Comparison of ENCODE assay signal across 2 cellular contexts in the genomic region with DNA sequence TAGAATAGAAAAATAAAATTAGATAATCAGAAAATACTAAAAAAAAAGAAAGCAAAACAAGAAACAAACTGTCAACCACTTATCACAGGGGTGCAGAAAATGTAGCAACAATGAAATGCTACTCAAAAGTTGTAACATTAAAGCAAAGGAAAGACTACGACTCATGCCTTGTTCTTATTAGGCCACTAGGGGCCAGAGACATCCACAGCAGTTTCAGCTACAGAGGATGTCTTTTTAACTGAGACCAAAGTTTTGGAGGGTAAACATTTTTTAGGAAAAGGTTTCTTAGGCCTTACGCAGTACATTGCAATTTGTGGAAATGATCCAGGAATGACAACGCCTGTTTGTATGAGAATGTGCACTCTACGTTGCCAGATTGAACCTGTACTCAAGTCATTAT.
TF ChIP-seq lines count a peak whose summit lies in the region.

No MANE protein-coding gene starts in this region.

TF ChIP-seq in SK-N-SH, 30 proteins besides CTCF, POLR2A, EP300 and RAD21 (continued from another document):
- TF ChIP-seq, protein P1, sequence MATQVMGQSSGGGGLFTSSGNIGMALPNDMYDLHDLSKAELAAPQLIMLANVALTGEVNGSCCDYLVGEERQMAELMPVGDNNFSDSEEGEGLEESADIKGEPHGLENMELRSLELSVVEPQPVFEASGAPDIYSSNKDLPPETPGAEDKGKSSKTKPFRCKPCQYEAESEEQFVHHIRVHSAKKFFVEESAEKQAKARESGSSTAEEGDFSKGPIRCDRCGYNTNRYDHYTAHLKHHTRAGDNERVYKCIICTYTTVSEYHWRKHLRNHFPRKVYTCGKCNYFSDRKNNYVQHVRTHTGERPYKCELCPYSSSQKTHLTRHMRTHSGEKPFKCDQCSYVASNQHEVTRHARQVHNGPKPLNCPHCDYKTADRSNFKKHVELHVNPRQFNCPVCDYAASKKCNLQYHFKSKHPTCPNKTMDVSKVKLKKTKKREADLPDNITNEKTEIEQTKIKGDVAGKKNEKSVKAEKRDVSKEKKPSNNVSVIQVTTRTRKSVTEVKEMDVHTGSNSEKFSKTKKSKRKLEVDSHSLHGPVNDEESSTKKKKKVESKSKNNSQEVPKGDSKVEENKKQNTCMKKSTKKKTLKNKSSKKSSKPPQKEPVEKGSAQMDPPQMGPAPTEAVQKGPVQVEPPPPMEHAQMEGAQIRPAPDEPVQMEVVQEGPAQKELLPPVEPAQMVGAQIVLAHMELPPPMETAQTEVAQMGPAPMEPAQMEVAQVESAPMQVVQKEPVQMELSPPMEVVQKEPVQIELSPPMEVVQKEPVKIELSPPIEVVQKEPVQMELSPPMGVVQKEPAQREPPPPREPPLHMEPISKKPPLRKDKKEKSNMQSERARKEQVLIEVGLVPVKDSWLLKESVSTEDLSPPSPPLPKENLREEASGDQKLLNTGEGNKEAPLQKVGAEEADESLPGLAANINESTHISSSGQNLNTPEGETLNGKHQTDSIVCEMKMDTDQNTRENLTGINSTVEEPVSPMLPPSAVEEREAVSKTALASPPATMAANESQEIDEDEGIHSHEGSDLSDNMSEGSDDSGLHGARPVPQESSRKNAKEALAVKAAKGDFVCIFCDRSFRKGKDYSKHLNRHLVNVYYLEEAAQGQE (IDR thresholded peaks at IDR 0.05; ENCODE audit: low read depth, low read length): no peak
- TF ChIP-seq CHD2 (IDR thresholded peaks at IDR 0.05; ENCODE audit: low read length, partially characterized antibody) (no peak), FOXJ3 (CRISPR knock-in tag; IDR thresholded peaks at IDR 0.05) (no peak), RFX5 (IDR thresholded peaks at IDR 0.05; ENCODE audit: low read length) (no peak), FOSL2 (IDR thresholded peaks at IDR 0.05; ENCODE audit: borderline replicate concordance, low read depth) (no peak)
- TF ChIP-seq, protein P2, sequence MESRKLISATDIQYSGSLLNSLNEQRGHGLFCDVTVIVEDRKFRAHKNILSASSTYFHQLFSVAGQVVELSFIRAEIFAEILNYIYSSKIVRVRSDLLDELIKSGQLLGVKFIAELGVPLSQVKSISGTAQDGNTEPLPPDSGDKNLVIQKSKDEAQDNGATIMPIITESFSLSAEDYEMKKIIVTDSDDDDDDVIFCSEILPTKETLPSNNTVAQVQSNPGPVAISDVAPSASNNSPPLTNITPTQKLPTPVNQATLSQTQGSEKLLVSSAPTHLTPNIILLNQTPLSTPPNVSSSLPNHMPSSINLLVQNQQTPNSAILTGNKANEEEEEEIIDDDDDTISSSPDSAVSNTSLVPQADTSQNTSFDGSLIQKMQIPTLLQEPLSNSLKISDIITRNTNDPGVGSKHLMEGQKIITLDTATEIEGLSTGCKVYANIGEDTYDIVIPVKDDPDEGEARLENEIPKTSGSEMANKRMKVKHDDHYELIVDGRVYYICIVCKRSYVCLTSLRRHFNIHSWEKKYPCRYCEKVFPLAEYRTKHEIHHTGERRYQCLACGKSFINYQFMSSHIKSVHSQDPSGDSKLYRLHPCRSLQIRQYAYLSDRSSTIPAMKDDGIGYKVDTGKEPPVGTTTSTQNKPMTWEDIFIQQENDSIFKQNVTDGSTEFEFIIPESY (IDR thresholded peaks at IDR 0.05; ENCODE audit: borderline replicate concordance, low read depth): no peak
- TF ChIP-seq, protein P3, sequence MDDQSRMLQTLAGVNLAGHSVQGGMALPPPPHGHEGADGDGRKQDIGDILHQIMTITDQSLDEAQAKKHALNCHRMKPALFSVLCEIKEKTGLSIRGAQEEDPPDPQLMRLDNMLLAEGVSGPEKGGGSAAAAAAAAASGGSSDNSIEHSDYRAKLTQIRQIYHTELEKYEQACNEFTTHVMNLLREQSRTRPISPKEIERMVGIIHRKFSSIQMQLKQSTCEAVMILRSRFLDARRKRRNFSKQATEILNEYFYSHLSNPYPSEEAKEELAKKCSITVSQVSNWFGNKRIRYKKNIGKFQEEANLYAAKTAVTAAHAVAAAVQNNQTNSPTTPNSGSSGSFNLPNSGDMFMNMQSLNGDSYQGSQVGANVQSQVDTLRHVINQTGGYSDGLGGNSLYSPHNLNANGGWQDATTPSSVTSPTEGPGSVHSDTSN (IDR thresholded peaks at IDR 0.05): no peak

TF ChIP-seq in SK-N-SH treated with all-trans-retinoic acid at 6 μM for 48 hours, 23 proteins besides CTCF, POLR2A, EP300 and RAD21 (continued from another document):
- TF ChIP-seq, protein P4, sequence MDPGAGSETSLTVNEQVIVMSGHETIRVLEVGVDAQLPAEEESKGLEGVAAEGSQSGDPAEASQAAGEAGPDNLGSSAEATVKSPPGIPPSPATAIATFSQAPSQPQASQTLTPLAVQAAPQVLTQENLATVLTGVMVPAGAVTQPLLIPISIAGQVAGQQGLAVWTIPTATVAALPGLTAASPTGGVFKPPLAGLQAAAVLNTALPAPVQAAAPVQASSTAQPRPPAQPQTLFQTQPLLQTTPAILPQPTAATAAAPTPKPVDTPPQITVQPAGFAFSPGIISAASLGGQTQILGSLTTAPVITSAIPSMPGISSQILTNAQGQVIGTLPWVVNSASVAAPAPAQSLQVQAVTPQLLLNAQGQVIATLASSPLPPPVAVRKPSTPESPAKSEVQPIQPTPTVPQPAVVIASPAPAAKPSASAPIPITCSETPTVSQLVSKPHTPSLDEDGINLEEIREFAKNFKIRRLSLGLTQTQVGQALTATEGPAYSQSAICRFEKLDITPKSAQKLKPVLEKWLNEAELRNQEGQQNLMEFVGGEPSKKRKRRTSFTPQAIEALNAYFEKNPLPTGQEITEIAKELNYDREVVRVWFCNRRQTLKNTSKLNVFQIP (CRISPR knock-in tag; IDR thresholded peaks at IDR 0.05; ENCODE audit: borderline replicate concordance, low read depth): no peak
- TF ChIP-seq BACH2 (CRISPR knock-in tag; IDR thresholded peaks at IDR 0.05; ENCODE audit: borderline replicate concordance) (no peak), ISL1 (CRISPR knock-in tag; IDR thresholded peaks at IDR 0.05) (no peak), ESRRG (CRISPR knock-in tag; IDR thresholded peaks at IDR 0.05) (no peak), TCF4 (CRISPR knock-in tag; IDR thresholded peaks at IDR 0.05; ENCODE audit: borderline replicate concordance) (no peak), TOX (CRISPR knock-in tag; IDR thresholded peaks at IDR 0.05; ENCODE audit: borderline replicate concordance) (no peak), OSR1 (CRISPR knock-in tag; IDR thresholded peaks at IDR 0.05) (no peak), RARB (CRISPR knock-in tag; IDR thresholded peaks at IDR 0.05) (no peak), PPARA (CRISPR knock-in tag; IDR thresholded peaks at IDR 0.05; ENCODE audit: borderline replicate concordance) (no peak), SNAI2 (CRISPR knock-in tag; IDR thresholded peaks at IDR 0.05) (no peak), ZFP3 (CRISPR knock-in tag; IDR thresholded peaks at IDR 0.05) (no peak)
- TF ChIP-seq, protein P5, sequence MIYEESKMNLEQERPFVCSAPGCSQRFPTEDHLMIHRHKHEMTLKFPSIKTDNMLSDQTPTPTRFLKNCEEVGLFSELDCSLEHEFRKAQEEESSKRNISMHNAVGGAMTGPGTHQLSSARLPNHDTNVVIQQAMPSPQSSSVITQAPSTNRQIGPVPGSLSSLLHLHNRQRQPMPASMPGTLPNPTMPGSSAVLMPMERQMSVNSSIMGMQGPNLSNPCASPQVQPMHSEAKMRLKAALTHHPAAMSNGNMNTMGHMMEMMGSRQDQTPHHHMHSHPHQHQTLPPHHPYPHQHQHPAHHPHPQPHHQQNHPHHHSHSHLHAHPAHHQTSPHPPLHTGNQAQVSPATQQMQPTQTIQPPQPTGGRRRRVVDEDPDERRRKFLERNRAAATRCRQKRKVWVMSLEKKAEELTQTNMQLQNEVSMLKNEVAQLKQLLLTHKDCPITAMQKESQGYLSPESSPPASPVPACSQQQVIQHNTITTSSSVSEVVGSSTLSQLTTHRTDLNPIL (CRISPR knock-in tag; IDR thresholded peaks at IDR 0.05; ENCODE audit: low read depth): no peak
- TF ChIP-seq, protein P6, sequence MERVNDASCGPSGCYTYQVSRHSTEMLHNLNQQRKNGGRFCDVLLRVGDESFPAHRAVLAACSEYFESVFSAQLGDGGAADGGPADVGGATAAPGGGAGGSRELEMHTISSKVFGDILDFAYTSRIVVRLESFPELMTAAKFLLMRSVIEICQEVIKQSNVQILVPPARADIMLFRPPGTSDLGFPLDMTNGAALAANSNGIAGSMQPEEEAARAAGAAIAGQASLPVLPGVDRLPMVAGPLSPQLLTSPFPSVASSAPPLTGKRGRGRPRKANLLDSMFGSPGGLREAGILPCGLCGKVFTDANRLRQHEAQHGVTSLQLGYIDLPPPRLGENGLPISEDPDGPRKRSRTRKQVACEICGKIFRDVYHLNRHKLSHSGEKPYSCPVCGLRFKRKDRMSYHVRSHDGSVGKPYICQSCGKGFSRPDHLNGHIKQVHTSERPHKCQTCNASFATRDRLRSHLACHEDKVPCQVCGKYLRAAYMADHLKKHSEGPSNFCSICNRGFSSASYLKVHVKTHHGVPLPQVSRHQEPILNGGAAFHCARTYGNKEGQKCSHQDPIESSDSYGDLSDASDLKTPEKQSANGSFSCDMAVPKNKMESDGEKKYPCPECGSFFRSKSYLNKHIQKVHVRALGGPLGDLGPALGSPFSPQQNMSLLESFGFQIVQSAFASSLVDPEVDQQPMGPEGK (CRISPR knock-in tag; IDR thresholded peaks at IDR 0.05; ENCODE audit: borderline replicate concordance): no peak
